8 cellular contexts compared by ENCODE assay signal in the genomic region with DNA sequence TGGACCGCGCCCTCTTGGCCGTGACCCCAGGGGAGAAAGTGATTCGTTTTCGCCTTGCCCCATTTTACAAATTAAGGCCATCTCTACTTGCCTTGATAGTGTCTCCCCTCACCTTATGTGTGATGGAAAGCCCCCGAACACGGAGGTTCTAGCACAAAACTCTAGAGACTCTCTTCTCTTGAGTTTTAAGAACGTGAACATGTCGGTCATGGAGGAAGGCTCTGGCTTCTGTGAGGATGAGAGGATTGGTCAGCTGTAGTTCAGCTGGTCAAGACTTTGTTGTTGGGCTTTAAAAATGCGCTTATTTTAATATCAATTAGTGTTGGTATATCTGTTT. TPM values are rescaled to one million over a fixed set of nuclear protein-coding genes. Genes with fewer than 3 reads are reported as not detected.
A peak's percentile ranks its signal among the peaks of the same experiment; 100 is the strongest.
DNase-seq lines count a peak whose midpoint lies in the region; ATAC-seq and TF ChIP-seq lines count a peak whose summit lies in the region.

No MANE protein-coding gene starts in this region.

- peak in 2 of 4 donors; percentile 4 to 15 for ATAC-seq in psoas muscle

- H3K4me3 ChIP-seq in HEK293 (ENCODE audit: low read depth, low read length) (peak overlapping the region; percentile 67), fibroblast of villous mesenchyme (ENCODE audit: low read depth, low read length) (peak overlapping the region; percentile 79), psoas muscle (peak overlapping the region; percentile 78)

- TF ChIP-seq CTCF in GM10266 (IDR thresholded peaks at IDR 0.05; ENCODE audit: control insufficient read depth, insufficient read depth, low read depth, missing control alignments) (no peak), HEK293 (tag by site-specific recombination; IDR thresholded peaks at IDR 0.05) (no peak), fibroblast of villous mesenchyme (IDR thresholded peaks at IDR 0.05; ENCODE audit: insufficient read depth, low read depth, low read length) (no peak), psoas muscle (IDR thresholded peaks at IDR 0.05) (no peak)

- 0 to 1% (median 1%) methylated on average over 10 of the region's 10 CpGs for WGBS in psoas muscle, 3 donors

- no peaks in the 10 kb centered on the region for H3K4me1 ChIP-seq in HEK293 (ENCODE audit: control insufficient read depth, insufficient read depth, low read length)
- H3K4me1 ChIP-seq in psoas muscle, result peaks cover 10% of the 10 kb centered on the region

- CTCF ChIA-PET in HEK293 (lab: Yijun Ruan, JAX), result interaction anchor here (0.5 to 2.1 kb wide), 7 partner anchors 9 to 801 kb away, joined by 3 to 11 read pairs (median 4); no protein-coding TSS in a partner anchor

- H3K27ac ChIP-seq in HEK293 (ENCODE audit: extremely low read depth, low read depth, low read length) (peak overlapping the region; percentile 77), psoas muscle (peak overlapping the region; percentile 86)

- H3K9me3 ChIP-seq in HEK293 (ENCODE audit: control insufficient read depth, insufficient read depth, low read depth, low read length), result no peaks in the 10 kb centered on the region
- no peaks in the 10 kb centered on the region for H3K9me3 ChIP-seq in psoas muscle

- intact Hi-C loops in psoas muscle (cut with DNase I), result no loop called here

- DNase-seq in GM10266 (ENCODE audit: extremely low spot score), result peak; percentile 14
- peak; percentile 9 for DNase-seq in SW480 (ENCODE audit: low spot score)
- DNase-seq in fibroblast of villous mesenchyme (ENCODE audit: low read depth), result peak; percentile 42
- no peak for DNase-seq in psoas muscle
- DNase-seq in OCI-M1 (lab: John Stamatoyannopoulos, UW), result no peak
- no peak for DNase-seq in ureter (ENCODE audit: low spot score)
- DNase-seq in NCI-H524 treated with DMSO at 0.1 percent for 48 hours (lab: John Stamatoyannopoulos, UW), result no peak

- peaks cover 5 to 24% of the 10 kb centered on the region in 2 experiments for H3K36me3 ChIP-seq in HEK293 (ENCODE audit: control insufficient read depth in 2 of 2, insufficient read depth in 1 of 2, low read length in 2 of 2)
- H3K36me3 ChIP-seq in psoas muscle (ENCODE audit: insufficient read depth in 1 of 2, low read depth in 1 of 2), result peaks cover 0 to 32% of the 10 kb centered on the region in 2 donors

- H3K27me3 ChIP-seq in psoas muscle (ENCODE audit: insufficient read depth in 3 of 3, low read length in 2 of 3), result no peaks in the 10 kb centered on the region

- POLR2A ChIA-PET in HEK293 (lab: Yijun Ruan, JAX), result interaction anchor here (0.6 to 1.4 kb wide), 3 partner anchors 10 to 763 kb away, joined by 3 to 8 read pairs (median 3); no protein-coding TSS in a partner anchor

TF ChIP-seq in HEK293, 187 proteins besides CTCF, POLR2A, EP300 and RAD21:
- no peak for TF ChIP-seq ZNF23 (tag by site-specific recombination; IDR thresholded peaks at IDR 0.05; ENCODE audit: borderline replicate concordance)
- TF ChIP-seq, protein P1, sequence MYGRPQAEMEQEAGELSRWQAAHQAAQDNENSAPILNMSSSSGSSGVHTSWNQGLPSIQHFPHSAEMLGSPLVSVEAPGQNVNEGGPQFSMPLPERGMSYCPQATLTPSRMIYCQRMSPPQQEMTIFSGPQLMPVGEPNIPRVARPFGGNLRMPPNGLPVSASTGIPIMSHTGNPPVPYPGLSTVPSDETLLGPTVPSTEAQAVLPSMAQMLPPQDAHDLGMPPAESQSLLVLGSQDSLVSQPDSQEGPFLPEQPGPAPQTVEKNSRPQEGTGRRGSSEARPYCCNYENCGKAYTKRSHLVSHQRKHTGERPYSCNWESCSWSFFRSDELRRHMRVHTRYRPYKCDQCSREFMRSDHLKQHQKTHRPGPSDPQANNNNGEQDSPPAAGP (tag by site-specific recombination; IDR thresholded peaks at IDR 0.05), result no peak
- TF ChIP-seq, protein P2, sequence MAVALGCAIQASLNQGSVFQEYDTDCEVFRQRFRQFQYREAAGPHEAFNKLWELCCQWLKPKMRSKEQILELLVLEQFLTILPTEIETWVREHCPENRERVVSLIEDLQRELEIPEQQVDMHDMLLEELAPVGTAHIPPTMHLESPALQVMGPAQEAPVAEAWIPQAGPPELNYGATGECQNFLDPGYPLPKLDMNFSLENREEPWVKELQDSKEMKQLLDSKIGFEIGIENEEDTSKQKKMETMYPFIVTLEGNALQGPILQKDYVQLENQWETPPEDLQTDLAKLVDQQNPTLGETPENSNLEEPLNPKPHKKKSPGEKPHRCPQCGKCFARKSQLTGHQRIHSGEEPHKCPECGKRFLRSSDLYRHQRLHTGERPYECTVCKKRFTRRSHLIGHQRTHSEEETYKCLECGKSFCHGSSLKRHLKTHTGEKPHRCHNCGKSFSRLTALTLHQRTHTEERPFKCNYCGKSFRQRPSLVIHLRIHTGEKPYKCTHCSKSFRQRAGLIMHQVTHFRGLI (tag by site-specific recombination; IDR thresholded peaks at IDR 0.05), result peak; percentile 25; the same call in 1 of the 2 replicates
- TF ChIP-seq, protein P3, sequence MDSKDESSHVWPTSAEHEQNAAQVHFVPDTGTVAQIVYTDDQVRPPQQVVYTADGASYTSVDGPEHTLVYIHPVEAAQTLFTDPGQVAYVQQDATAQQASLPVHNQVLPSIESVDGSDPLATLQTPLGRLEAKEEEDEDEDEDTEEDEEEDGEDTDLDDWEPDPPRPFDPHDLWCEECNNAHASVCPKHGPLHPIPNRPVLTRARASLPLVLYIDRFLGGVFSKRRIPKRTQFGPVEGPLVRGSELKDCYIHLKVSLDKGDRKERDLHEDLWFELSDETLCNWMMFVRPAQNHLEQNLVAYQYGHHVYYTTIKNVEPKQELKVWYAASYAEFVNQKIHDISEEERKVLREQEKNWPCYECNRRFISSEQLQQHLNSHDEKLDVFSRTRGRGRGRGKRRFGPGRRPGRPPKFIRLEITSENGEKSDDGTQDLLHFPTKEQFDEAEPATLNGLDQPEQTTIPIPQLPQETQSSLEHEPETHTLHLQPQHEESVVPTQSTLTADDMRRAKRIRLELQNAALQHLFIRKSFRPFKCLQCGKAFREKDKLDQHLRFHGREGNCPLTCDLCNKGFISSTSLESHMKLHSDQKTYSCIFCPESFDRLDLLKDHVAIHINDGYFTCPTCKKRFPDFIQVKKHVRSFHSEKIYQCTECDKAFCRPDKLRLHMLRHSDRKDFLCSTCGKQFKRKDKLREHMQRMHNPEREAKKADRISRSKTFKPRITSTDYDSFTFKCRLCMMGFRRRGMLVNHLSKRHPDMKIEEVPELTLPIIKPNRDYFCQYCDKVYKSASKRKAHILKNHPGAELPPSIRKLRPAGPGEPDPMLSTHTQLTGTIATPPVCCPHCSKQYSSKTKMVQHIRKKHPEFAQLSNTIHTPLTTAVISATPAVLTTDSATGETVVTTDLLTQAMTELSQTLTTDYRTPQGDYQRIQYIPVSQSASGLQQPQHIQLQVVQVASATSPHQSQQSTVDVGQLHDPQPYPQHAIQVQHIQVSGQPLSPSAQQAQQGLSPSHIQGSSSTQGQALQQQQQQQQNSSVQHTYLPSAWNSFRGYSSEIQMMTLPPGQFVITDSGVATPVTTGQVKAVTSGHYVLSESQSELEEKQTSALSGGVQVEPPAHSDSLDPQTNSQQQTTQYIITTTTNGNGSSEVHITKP (tag by site-specific recombination; IDR thresholded peaks at IDR 0.05), result peak; percentile 95; the same call in 1 of the 2 replicates
- TF ChIP-seq, protein P4, sequence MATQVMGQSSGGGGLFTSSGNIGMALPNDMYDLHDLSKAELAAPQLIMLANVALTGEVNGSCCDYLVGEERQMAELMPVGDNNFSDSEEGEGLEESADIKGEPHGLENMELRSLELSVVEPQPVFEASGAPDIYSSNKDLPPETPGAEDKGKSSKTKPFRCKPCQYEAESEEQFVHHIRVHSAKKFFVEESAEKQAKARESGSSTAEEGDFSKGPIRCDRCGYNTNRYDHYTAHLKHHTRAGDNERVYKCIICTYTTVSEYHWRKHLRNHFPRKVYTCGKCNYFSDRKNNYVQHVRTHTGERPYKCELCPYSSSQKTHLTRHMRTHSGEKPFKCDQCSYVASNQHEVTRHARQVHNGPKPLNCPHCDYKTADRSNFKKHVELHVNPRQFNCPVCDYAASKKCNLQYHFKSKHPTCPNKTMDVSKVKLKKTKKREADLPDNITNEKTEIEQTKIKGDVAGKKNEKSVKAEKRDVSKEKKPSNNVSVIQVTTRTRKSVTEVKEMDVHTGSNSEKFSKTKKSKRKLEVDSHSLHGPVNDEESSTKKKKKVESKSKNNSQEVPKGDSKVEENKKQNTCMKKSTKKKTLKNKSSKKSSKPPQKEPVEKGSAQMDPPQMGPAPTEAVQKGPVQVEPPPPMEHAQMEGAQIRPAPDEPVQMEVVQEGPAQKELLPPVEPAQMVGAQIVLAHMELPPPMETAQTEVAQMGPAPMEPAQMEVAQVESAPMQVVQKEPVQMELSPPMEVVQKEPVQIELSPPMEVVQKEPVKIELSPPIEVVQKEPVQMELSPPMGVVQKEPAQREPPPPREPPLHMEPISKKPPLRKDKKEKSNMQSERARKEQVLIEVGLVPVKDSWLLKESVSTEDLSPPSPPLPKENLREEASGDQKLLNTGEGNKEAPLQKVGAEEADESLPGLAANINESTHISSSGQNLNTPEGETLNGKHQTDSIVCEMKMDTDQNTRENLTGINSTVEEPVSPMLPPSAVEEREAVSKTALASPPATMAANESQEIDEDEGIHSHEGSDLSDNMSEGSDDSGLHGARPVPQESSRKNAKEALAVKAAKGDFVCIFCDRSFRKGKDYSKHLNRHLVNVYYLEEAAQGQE (tag by site-specific recombination; IDR thresholded peaks at IDR 0.05), result no peak

RNA-seq across cellular contexts. Expression of a gene that starts 0.8 kb away (rescaled TPM):
- total RNA-seq in fibroblast of villous mesenchyme, result 101 and 135 TPM in 2 replicates
- total RNA-seq in psoas muscle, result 10 to 100 TPM; 44.8 to 51.4 (median 48.5) TPM
- 10 to 100 TPM; 43.5 to 72.9 (median 59.0) TPM for polyA plus RNA-seq in psoas muscle
- 97.6 TPM for total RNA-seq in ureter

Comparison
In these comparisons a context has a peak if more than half of its experiments do, and no peak if none do; other contexts are left out.
1. DNase-seq: peak in GM10266 (single experiment), SW480 (single experiment) and fibroblast of villous mesenchyme (single experiment); none in psoas muscle (0 of 2), OCI-M1 (single experiment), ureter (single experiment) and NCI-H524 treated with DMSO at 0.1 percent for 48 hours (single experiment).
2. Peak in every context shown above with its lines, with median percentiles within 50 percentile points of each other: H3K4me3 ChIP-seq.